ENCODE assay signal across 10 cellular contexts in genomic region chr1:50971748-50972305, GRCh38. TPM values are rescaled to one million over a fixed set of nuclear protein-coding genes. Genes with fewer than 3 reads are reported as not detected.
DNase-seq lines count a peak whose midpoint lies in the region; ATAC-seq, FAIRE-seq and TF ChIP-seq lines count a peak whose summit lies in the region.
"Had no signal": no experiment of that assay in that cellular context is flagged by ENCODE, and none has a peak within 500 bp of the region (broad histone marks: within the 10 kb centered on the region; RNA-seq: fewer than 3 reads in every experiment).

No MANE protein-coding gene starts in this region.

- ATAC-seq in GM12878, result no peak

- DNase-seq in NCI-H1694 treated with DMSO at 0.1 percent for 48 hours (lab: John Stamatoyannopoulos, UW) (peak; percentile 65), NCI-H1694 (lab: John Stamatoyannopoulos, UW) (no peak), HL-60 (ENCODE audit: low read depth in 1 of 2, low spot score in 1 of 2) (no peak), GM12878 (ENCODE audit: low read depth, low spot score) (no peak), sigmoid colon (no peak), SHP77 treated with DMSO at 0.1 percent for 48 hours (lab: John Stamatoyannopoulos, UW) (no peak), G401 (ENCODE audit: low spot score) (no peak), cerebellar cortex (ENCODE audit: low spot score) (no peak)
- DNase-seq: hypothalamus had no signal

- 16% methylated on average over 6 of the region's 6 CpGs for WGBS in GM12878 (ENCODE audit: insufficient coverage, insufficient replicate concordance, low lambda C conversion rate, missing lambda C conversion rate)
- 71 to 75% methylated on average over 6 of the region's 6 CpGs for WGBS in sigmoid colon, 2 donors

- no peaks in the 10 kb centered on the region for H3K27me3 ChIP-seq in HL-60 (ENCODE audit: insufficient read depth, poor library complexity, severe bottlenecking)
- H3K27me3 ChIP-seq in GM12878 (replicated peaks in 1 of 2; ENCODE audit: control insufficient read depth in 2 of 2, insufficient read depth in 2 of 2, low read length in 1 of 2), result no peaks in the 10 kb centered on the region
- H3K27me3 ChIP-seq in sigmoid colon, result no peaks in the 10 kb centered on the region

- intact Hi-C loops in GM12878 (cut with micrococcal nuclease; ENCODE audit: unreplicated experiment), result no loop called here
- intact Hi-C loops in sigmoid colon (cut with DNase I), result loop anchor here (10.0 kb wide), 1 partner anchor 543 kb away; the partner anchor contains the start of gene EPS15

- TF ChIP-seq EP300 in GM12878 (IDR thresholded peaks at IDR 0.05; ENCODE audit: borderline replicate concordance in 1 of 2, control insufficient read depth in 1 of 2, low read depth in 2 of 2, low read length in 2 of 2) (no peak), sigmoid colon (IDR thresholded peaks at IDR 0.05) (no peak)

- SMC1A ChIA-PET in GM12878 (lab: Charles Lee; ENCODE audit: uncharacterized antibody, unreplicated experiment), result interaction anchor here (0.8 to 2.0 kb wide), 2 partner anchors 21 to 42 kb away, joined by 3 to 8 read pairs; no protein-coding TSS in a partner anchor

- TF ChIP-seq POLR2A in GM12878 (IDR thresholded peaks at IDR 0.05; ENCODE audit: low read depth, low read length) (no peak), sigmoid colon (IDR thresholded peaks at IDR 0.05) (no peak)

- no peaks in the 10 kb centered on the region for H4K20me1 ChIP-seq in GM12878 (ENCODE audit: control insufficient read depth, insufficient read depth)

- H2AFZ ChIP-seq in GM12878 (ENCODE audit: control insufficient read depth, low read depth, low read length), result no peak overlapping the region

- H3K4me3 ChIP-seq in HL-60 (replicated peaks; ENCODE audit: insufficient read depth, low read length) (peak overlapping the region; percentile 66), GM12878 (peak overlapping the region; percentile 99), sigmoid colon (peak overlapping the region in 3 of 4 donors; percentile 67 to 81 (median 79))
- H3K4me3 ChIP-seq: BLaER1 had no signal

- peaks cover 63% of the 10 kb centered on the region for H3K79me2 ChIP-seq in GM12878 (ENCODE audit: control insufficient read depth, insufficient read depth, low read length)

- RAD21 ChIA-PET in GM12878 (lab: Charles Lee; ENCODE audit: unreplicated experiment), result no interaction called here

- peak overlapping the region; percentile 52 for H3K4me2 ChIP-seq in GM12878 (ENCODE audit: control insufficient read depth, insufficient read depth)
- H3K4me2 ChIP-seq: BLaER1 had no signal

- CTCF ChIA-PET in GM12878 (lab: Yijun Ruan, JAX), result interaction anchor here (1.0 to 3.1 kb wide), 4 partner anchors 11 to 219 kb away, joined by 3 to 17 read pairs (median 9); partner anchors contain the start of gene FAF1

- no TSS peak for BruUV-seq in GM12878 (replicated peaks; lab: Mats Ljungman, UMichigan)

- in situ Hi-C loops in GM12878 (cut with MboI), result no loop called here
- in situ Hi-C loops in G401 (cut with HindIII; ENCODE audit: low sequenced_read_pairs), result no loop called here

- H3K4me1 ChIP-seq in GM12878 (ENCODE audit: control insufficient read depth, insufficient read depth, low read length) (no peaks in the 10 kb centered on the region; the same call in 1 of the 2 replicates), sigmoid colon (peaks cover 0 to 36% (median 15%) of the 10 kb centered on the region in 4 donors)

- FAIRE-seq in GM12878 (lab: Jason Lieb, UNC), result no peak

- POLR2A ChIA-PET in GM12878 (lab: Charles Lee), result no interaction called here

- no peak for TF ChIP-seq RAD21 in GM12878 (IDR thresholded peaks at IDR 0.05; ENCODE audit: insufficient read depth, low read depth, low read length)

- peak overlapping the region; percentile 85; the same call in 1 of the 2 replicates for H3K9ac ChIP-seq in GM12878 (ENCODE audit: control insufficient read depth, insufficient read depth, low read length)
- H3K9ac ChIP-seq: BLaER1 had no signal

- peaks cover 0 to 7% of the 10 kb centered on the region in 2 experiments; a peak in 1 of 4 replicates for H3K36me3 ChIP-seq in GM12878 (ENCODE audit: control insufficient read depth in 2 of 2, insufficient read depth in 2 of 2, low read length in 1 of 2)
- H3K36me3 ChIP-seq in sigmoid colon, result no peaks in the 10 kb centered on the region
- H3K36me3 ChIP-seq: BLaER1 had no signal

- peak overlapping the region; percentile 96 for H3K27ac ChIP-seq in HL-60 (replicated peaks)
- H3K27ac ChIP-seq in GM12878 (ENCODE audit: control insufficient read depth, insufficient read depth), result peak overlapping the region; percentile 92
- H3K27ac ChIP-seq in sigmoid colon, result peak overlapping the region; percentile 91 to 98 (median 96)
- H3K27ac ChIP-seq: BLaER1 had no signal

- TF ChIP-seq CTCF in HL-60 (IDR thresholded peaks at IDR 0.05; ENCODE audit: insufficient read depth, low read length) (no peak), GM12878 (IDR thresholded peaks at IDR 0.05 in 2 of 3, conservative IDR thresholded peaks at IDR 0.05 in 1 of 3; ENCODE audit: control insufficient read depth in 2 of 3, extremely low read depth in 1 of 3, insufficient read depth in 1 of 3, low read depth in 3 of 3, low read length in 3 of 3) (no peak), sigmoid colon (IDR thresholded peaks at IDR 0.05) (no peak)

- no peaks in the 10 kb centered on the region for H3K9me3 ChIP-seq in GM12878 (replicated peaks; ENCODE audit: control insufficient read depth, insufficient read depth, low read length)
- no peaks in the 10 kb centered on the region for H3K9me3 ChIP-seq in sigmoid colon
- H3K9me3 ChIP-seq: BLaER1 had no signal

TF ChIP-seq in GM12878, 131 proteins besides CTCF, POLR2A, EP300 and RAD21 (continues in another document):
- TF ChIP-seq RUNX3 (IDR thresholded peaks at IDR 0.05; ENCODE audit: low read length) (peak; percentile 45), ATF2 (IDR thresholded peaks at IDR 0.05; ENCODE audit: low read length) (peak; percentile 75; the same call in 1 of the 2 replicates), NFIC (IDR thresholded peaks at IDR 0.05; ENCODE audit: low read depth, low read length) (peak; percentile 59), IKZF1 (conservative IDR thresholded peaks at IDR 0.05) (no peak), MEF2A (IDR thresholded peaks at IDR 0.05; ENCODE audit: insufficient read depth, low read depth, low read length) (peak; percentile 77; the same call in 1 of the 2 replicates), MTA2 (IDR thresholded peaks at IDR 0.05; ENCODE audit: low read depth) (no peak), GABPA (IDR thresholded peaks at IDR 0.05; ENCODE audit: low read depth) (no peak), CREM (IDR thresholded peaks at IDR 0.05; ENCODE audit: low read depth) (peak; percentile 24; the same call in 1 of the 2 replicates)

RNA-seq across cellular contexts. Expression of gene CDKN2C, which starts 1.8 kb away (rescaled TPM):
- 0.23 and 0.88 TPM in 2 replicates for total RNA-seq in GM12878 (2013; cell fraction: nucleolus; rRNA removed)
- total RNA-seq in GM12878 (2014; rRNA removed) (8.2 and 8.8 TPM in 2 replicates), GM12878 (2014; rRNA removed; fragmentation: Illumina TruSeq; extraction: Trizol) (5.6 and 6.8 TPM in 2 replicates), GM12878 (2021) (7.2 and 8.5 TPM in 2 replicates), sigmoid colon (10 to 100 TPM; 25.8 to 31.7 (median 29.6) TPM)
- polyA plus RNA-seq in GM12878 (2011; ENCODE audit: low read depth), result 14.5 TPM
- polyA plus RNA-seq in GM12878 (2011; rRNA removed) (11.7 and 12.5 TPM in 2 replicates), GM12878 (2014; fragmentation: Illumina TruSeq; extraction: Trizol) (3.3 and 6.4 TPM in 2 replicates), GM12878 (2014; fragmentation: Nextera tagmentation; extraction: Ambion mirVana) (1 to 10 TPM; 3.3 to 3.6 TPM), GM12878 (2014; rRNA removed) (8.2 and 8.6 TPM in 2 replicates), GM12878 (2016; fragmentation: Nextera tagmentation; extraction: Ambion mirVana) (1 to 10 TPM; 4.1 to 4.5 TPM), sigmoid colon (10 to 100 TPM; 10.9 to 13.5 (median 12.0) TPM)
- polyA plus RNA-seq in GM12878 (2011; cell fraction: cytosol; rRNA removed), result 10.6 and 12.5 TPM in 2 replicates
- 6.3 and 8.3 TPM in 2 replicates for polyA plus RNA-seq in GM12878 (2011; cell fraction: nucleus; rRNA removed)
- polyA plus RNA-seq in GM12878 (2012), result 23.3 and 24.0 TPM in 2 replicates
- polyA minus RNA-seq in GM12878 (2011; rRNA and poly(A)+ RNA removed), result 7.4 and 8.3 TPM in 2 replicates
- 4.1 and 6.8 TPM in 2 replicates for polyA minus RNA-seq in GM12878 (2011; cell fraction: cytosol; rRNA and poly(A)+ RNA removed)
- polyA minus RNA-seq in GM12878 (2011; cell fraction: nucleus; rRNA and poly(A)+ RNA removed), result 8.5 and 9.9 TPM in 2 replicates
- 98.3 and 104 TPM in 2 replicates for total RNA-seq in G401 (2014; rRNA removed; shearing (Covaris generic))

RNA-seq across cellular contexts. Expression of gene FAF1, which starts 11.8 kb away (rescaled TPM):
- 115 and 130 TPM in 2 replicates for total RNA-seq in GM12878 (2013; cell fraction: nucleolus; rRNA removed)
- 22.8 and 34.3 TPM in 2 replicates for total RNA-seq in GM12878 (2014; rRNA removed)
- total RNA-seq in GM12878 (2014; rRNA removed; fragmentation: Illumina TruSeq; extraction: Trizol), result 44.7 and 45.5 TPM in 2 replicates
- 53.4 and 54.5 TPM in 2 replicates for total RNA-seq in GM12878 (2021)
- polyA plus RNA-seq in GM12878 (2011; ENCODE audit: low read depth), result 29.9 TPM
- 33.0 and 37.9 TPM in 2 replicates for polyA plus RNA-seq in GM12878 (2011; rRNA removed)
- 14.3 and 20.9 TPM in 2 replicates for polyA plus RNA-seq in GM12878 (2011; cell fraction: cytosol; rRNA removed)
- polyA plus RNA-seq in GM12878 (2011; cell fraction: nucleus; rRNA removed), result 14.8 and 17.6 TPM in 2 replicates
- polyA plus RNA-seq in GM12878 (2012), result 48.1 and 55.4 TPM in 2 replicates
- polyA plus RNA-seq in GM12878 (2014; fragmentation: Illumina TruSeq; extraction: Trizol), result 53.6 and 63.4 TPM in 2 replicates
- polyA plus RNA-seq in GM12878 (2014; fragmentation: Nextera tagmentation; extraction: Ambion mirVana), result 10 to 100 TPM; 14.0 to 24.6 TPM
- polyA plus RNA-seq in GM12878 (2014; rRNA removed), result 16.0 and 18.6 TPM in 2 replicates
- polyA plus RNA-seq in GM12878 (2016; fragmentation: Nextera tagmentation; extraction: Ambion mirVana), result 10 to 100 TPM in 1 of 2 experiments, 1 to 10 TPM in 1; 8.6 to 11.5 TPM
- polyA minus RNA-seq in GM12878 (2011; rRNA and poly(A)+ RNA removed), result 46.6 and 70.7 TPM in 2 replicates
- 12.2 and 30.4 TPM in 2 replicates for polyA minus RNA-seq in GM12878 (2011; cell fraction: cytosol; rRNA and poly(A)+ RNA removed)
- polyA minus RNA-seq in GM12878 (2011; cell fraction: nucleus; rRNA and poly(A)+ RNA removed), result 22.7 and 28.1 TPM in 2 replicates
- 10 to 100 TPM; 53.9 to 59.3 (median 55.6) TPM for total RNA-seq in sigmoid colon
- polyA plus RNA-seq in sigmoid colon, result 10 to 100 TPM; 27.5 to 39.0 (median 31.0) TPM
- total RNA-seq in G401 (2014; rRNA removed; shearing (Covaris generic)), result 38.0 and 114 TPM in 2 replicates
